In the genomic region with DNA sequence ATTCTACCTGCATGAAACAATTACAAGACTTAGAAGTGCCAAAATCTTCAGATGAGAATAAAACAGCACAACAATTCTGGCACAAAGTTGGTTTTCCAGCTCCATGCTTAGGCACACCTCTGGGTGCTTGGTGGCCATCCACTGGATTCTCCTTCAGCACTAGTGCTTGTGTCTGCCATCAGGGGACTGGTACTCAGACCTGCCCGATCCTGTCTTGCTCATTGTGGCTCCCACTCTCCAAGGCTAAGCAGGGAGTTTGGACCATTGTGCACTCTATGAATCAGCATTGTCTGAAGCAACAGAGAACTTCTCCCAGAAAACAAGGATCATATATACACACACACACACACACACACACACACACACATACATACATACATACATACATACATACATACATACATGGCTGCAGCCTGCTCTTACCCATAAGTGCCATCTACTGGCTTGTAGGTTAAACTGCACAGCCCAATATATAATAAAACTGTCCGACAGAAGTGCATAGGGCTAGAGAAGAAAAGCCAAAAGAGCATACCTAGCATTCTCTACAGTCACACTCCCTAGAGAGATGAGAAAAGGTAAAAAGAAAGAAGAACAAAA, we compare ENCODE assay signal across 9 cellular contexts.
A peak's percentile ranks its signal among the peaks of the same experiment; 100 is the strongest.
DNase-seq lines count a peak whose midpoint lies in the region; ATAC-seq, FAIRE-seq and TF ChIP-seq lines count a peak whose summit lies in the region.
"Had no signal": no experiment of that assay in that cellular context is flagged by ENCODE, and none has a peak within 500 bp of the region (broad histone marks: within the 10 kb centered on the region; RNA-seq: fewer than 3 reads in every experiment).

No MANE protein-coding gene starts in this region.

- no peaks in the 10 kb centered on the region for H3K9me1 ChIP-seq in keratinocyte (ENCODE audit: control insufficient read depth, extremely low read depth, insufficient read depth, low read length)

- peak; percentile 8 for DNase-seq in activated CD4-positive, alpha-beta T cell treated with anti-CD3 and anti-CD28 coated beads, Interleukin-2, amount 10 ng/mL, durations not matched to agents 7 days and 5 days
- DNase-seq in activated CD4-positive, alpha-beta T cell treated with anti-CD3 and anti-CD28 coated beads, Interleukin-2, amount 50 U/mL, for 1 hour: no peak
- peak; percentile 9 for DNase-seq in H4 (ENCODE audit: low spot score)
- peak; percentile 35 for DNase-seq in LoVo (ENCODE audit: low spot score)
- peak; percentile 50 for DNase-seq in SW480 (ENCODE audit: low spot score)
- no peak for DNase-seq in keratinocyte (ENCODE audit: low read depth, low spot score)
- DNase-seq in HPDE6-E6E7 (ENCODE audit: extremely low spot score): no peak

- CTCF ChIA-PET in activated CD4-positive, alpha-beta T cell treated with anti-CD3 and anti-CD28 coated beads, Interleukin-2, amount 10 ng/mL, durations not matched to agents 7 days and 5 days (lab: Charles Lee): no interaction called here

- H3K9me3 ChIP-seq in keratinocyte (ENCODE audit: control insufficient read depth, low read depth, low read length): no peaks in the 10 kb centered on the region

- H3K4me3 ChIP-seq in keratinocyte (ENCODE audit: control insufficient read depth in 2 of 3, extremely low read depth in 1 of 3, insufficient read depth in 2 of 3, low read depth in 1 of 3, low read length in 3 of 3): no peak overlapping the region

- no peak overlapping the region for H3K27ac ChIP-seq in keratinocyte (ENCODE audit: control insufficient read depth, insufficient read depth, low read length)

- dilution Hi-C loops in keratinocyte (cut with MboI; ENCODE audit: extremely low pct_ligation_motif_present, low sequenced_read_pairs): no loop called here

- H3K27me3 Mint-ChIP-seq in activated CD4-positive, alpha-beta T cell treated with anti-CD3 and anti-CD28 coated beads, Interleukin-2, amount 10 ng/mL, durations not matched to agents 7 days and 5 days: peaks cover 7% of the 10 kb centered on the region
- H3K27me3 Mint-ChIP-seq: dendritic cell treated with granulocyte-macrophage colony-stimulating factor and Interleukin-4, amounts not matched to agents 40 ng/mL and 50 ng/mL, for 4 days had no signal

- FAIRE-seq in keratinocyte (lab: Jason Lieb, UNC): no peak

- no peak overlapping the region for H3K9ac ChIP-seq in keratinocyte (ENCODE audit: control insufficient read depth, extremely low read depth, insufficient read depth, low read length)

- no peaks in the 10 kb centered on the region for H3K79me2 ChIP-seq in keratinocyte (ENCODE audit: control insufficient read depth, insufficient read depth, low read length)

- no peaks in the 10 kb centered on the region for H3K4me1 Mint-ChIP-seq in activated CD4-positive, alpha-beta T cell treated with anti-CD3 and anti-CD28 coated beads, Interleukin-2, amount 10 ng/mL, durations not matched to agents 7 days and 5 days

- peak; percentile 35 to 65 (median 48) for TF ChIP-seq CTCF in keratinocyte (optimal IDR thresholded peaks at IDR 0.05 in 1 of 3, IDR thresholded peaks at IDR 0.05 in 1 of 3, conservative IDR thresholded peaks at IDR 0.05 in 1 of 3; ENCODE audit: extremely low read depth in 1 of 3, insufficient read depth in 2 of 3, low read length in 3 of 3)

- no peak overlapping the region for H2AFZ ChIP-seq in keratinocyte (ENCODE audit: control insufficient read depth, low read length)

- no peaks in the 10 kb centered on the region for H4K20me1 ChIP-seq in keratinocyte (ENCODE audit: control insufficient read depth, extremely low read depth, insufficient read depth, low read length)

- H3K4me1 ChIP-seq in keratinocyte (ENCODE audit: control insufficient read depth, extremely low read depth, insufficient read depth, low read length): no peaks in the 10 kb centered on the region

- no peaks in the 10 kb centered on the region for H3K36me3 ChIP-seq in keratinocyte (ENCODE audit: control insufficient read depth in 2 of 2, extremely low read depth in 1 of 2, insufficient read depth in 2 of 2, low read length in 2 of 2)

- no peak overlapping the region for H3K4me3 Mint-ChIP-seq in activated CD4-positive, alpha-beta T cell treated with anti-CD3 and anti-CD28 coated beads, Interleukin-2, amount 10 ng/mL, durations not matched to agents 7 days and 5 days
- H3K4me3 Mint-ChIP-seq: dendritic cell treated with granulocyte-macrophage colony-stimulating factor and Interleukin-4, amounts not matched to agents 40 ng/mL and 50 ng/mL, for 4 days had no signal

- no peak overlapping the region for H3K27ac Mint-ChIP-seq in activated CD4-positive, alpha-beta T cell treated with anti-CD3 and anti-CD28 coated beads, Interleukin-2, amount 10 ng/mL, durations not matched to agents 7 days and 5 days
- H3K27ac Mint-ChIP-seq: dendritic cell treated with granulocyte-macrophage colony-stimulating factor and Interleukin-4, amounts not matched to agents 40 ng/mL and 50 ng/mL, for 4 days had no signal

- POLR2A ChIA-PET in activated CD4-positive, alpha-beta T cell treated with anti-CD3 and anti-CD28 coated beads, Interleukin-2, amount 10 ng/mL, durations not matched to agents 7 days and 5 days (lab: Charles Lee): no interaction called here

- no peak overlapping the region for H3K4me2 ChIP-seq in keratinocyte (ENCODE audit: control insufficient read depth, extremely low read depth, insufficient read depth, low read depth, low read length)

- no peaks in the 10 kb centered on the region for H3K9me3 Mint-ChIP-seq in activated CD4-positive, alpha-beta T cell treated with anti-CD3 and anti-CD28 coated beads, Interleukin-2, amount 10 ng/mL, durations not matched to agents 7 days and 5 days
- H3K9me3 Mint-ChIP-seq: dendritic cell treated with granulocyte-macrophage colony-stimulating factor and Interleukin-4, amounts not matched to agents 40 ng/mL and 50 ng/mL, for 4 days had no signal

- no peaks in the 10 kb centered on the region for H3K36me3 Mint-ChIP-seq in activated CD4-positive, alpha-beta T cell treated with anti-CD3 and anti-CD28 coated beads, Interleukin-2, amount 10 ng/mL, durations not matched to agents 7 days and 5 days (ENCODE audit: low read depth)

- no peak for ATAC-seq in HG03521 (IDR thresholded peaks at IDR 0.05; ENCODE audit: unreplicated experiment)

- no peaks in the 10 kb centered on the region for H3K27me3 ChIP-seq in keratinocyte (ENCODE audit: control insufficient read depth, extremely low read depth, insufficient read depth, low read length)

Comparison
In these comparisons a context has a peak if more than half of its experiments do, and no peak if none do; other contexts are left out.
1. DNase-seq: peak in activated CD4-positive, alpha-beta T cell treated with anti-CD3 and anti-CD28 coated beads, Interleukin-2, amount 10 ng/mL, durations not matched to agents 7 days and 5 days (single experiment), H4 (single experiment), LoVo (single experiment) and SW480 (single experiment); none in activated CD4-positive, alpha-beta T cell treated with anti-CD3 and anti-CD28 coated beads, Interleukin-2, amount 50 U/mL, for 1 hour (single experiment), keratinocyte (single experiment) and HPDE6-E6E7 (single experiment).